In the genomic region with DNA sequence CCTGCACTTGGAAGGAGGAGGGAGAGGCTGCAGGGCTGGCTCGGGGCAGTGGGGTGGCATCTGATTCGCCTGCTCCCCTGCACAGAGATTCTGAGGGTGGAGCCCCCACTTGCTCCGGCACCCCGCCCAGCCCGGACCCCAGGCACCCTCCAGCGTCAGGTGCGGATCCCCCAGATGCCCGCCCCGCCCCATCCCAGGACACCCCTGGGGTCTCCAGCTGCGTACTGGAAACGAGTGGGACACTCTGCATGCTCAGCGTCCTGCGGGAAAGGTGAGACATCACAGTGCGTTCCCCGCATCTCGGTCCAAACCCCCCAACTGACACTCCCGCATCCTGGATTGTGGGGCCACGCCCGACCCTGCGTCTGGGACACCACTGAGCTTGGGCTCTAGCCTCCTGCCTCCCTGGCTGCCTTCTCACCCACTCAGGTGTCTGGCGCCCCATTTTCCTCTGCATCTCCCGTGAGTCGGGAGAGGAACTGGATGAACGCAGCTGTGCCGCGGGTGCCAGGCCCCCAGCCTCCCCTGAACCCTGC, we compare ENCODE assay signal across 25 cellular contexts. TPM values are rescaled to one million over a fixed set of nuclear protein-coding genes. Genes with fewer than 3 reads are reported as not detected.
DNase-seq lines count a peak whose midpoint lies in the region; ATAC-seq and TF ChIP-seq lines count a peak whose summit lies in the region.
"Had no signal": no experiment of that assay in that cellular context is flagged by ENCODE, and none has a peak within 500 bp of the region (broad histone marks: within the 10 kb centered on the region; RNA-seq: fewer than 3 reads in every experiment).

No MANE protein-coding gene starts in this region.

- intact Hi-C loops in ovary (cut with DNase I) = loop anchor here in 3 of 4 donors (10.0 kb wide), 3 partner anchors 68 to 258 kb away; a partner anchor contains a TSS

- H3K36me3 Mint-ChIP-seq in glutamatergic neuron (ENCODE audit: unreplicated experiment) = no peaks in the 10 kb centered on the region
- peaks cover 0 to 3% of the 10 kb centered on the region in 2 donors for H3K36me3 Mint-ChIP-seq in stimulated activated naive B cell treated with anti-CD40 and anti-IgM and Interleukin-4, amounts not matched to agents 10 μg/mL and 1 μg/mL and 100 μg/mL, for 72 hours

- H3K27me3 Mint-ChIP-seq in glutamatergic neuron (ENCODE audit: unreplicated experiment) = peaks cover 7% of the 10 kb centered on the region
- H3K27me3 Mint-ChIP-seq in stimulated activated naive B cell treated with anti-CD40 and anti-IgM and Interleukin-4, amounts not matched to agents 10 μg/mL and 1 μg/mL and 100 μg/mL, for 72 hours = no peaks in the 10 kb centered on the region
- H3K27me3 Mint-ChIP-seq: CD4-positive, alpha-beta T cell had no signal

- H3K4me3 ChIP-seq in ovary = no peak overlapping the region

- H3K4me1 ChIP-seq in ovary (ENCODE audit: insufficient read depth) = peaks cover 17% of the 10 kb centered on the region

- TF ChIP-seq POLR2A in ovary (IDR thresholded peaks at IDR 0.05) = no peak

- H3K4me3 Mint-ChIP-seq in glutamatergic neuron (ENCODE audit: unreplicated experiment) = no peak overlapping the region
- no peak overlapping the region for H3K4me3 Mint-ChIP-seq in stimulated activated naive B cell treated with anti-CD40 and anti-IgM and Interleukin-4, amounts not matched to agents 10 μg/mL and 1 μg/mL and 100 μg/mL, for 72 hours
- H3K4me3 Mint-ChIP-seq: CD4-positive, alpha-beta T cell; HFFc6 had no signal

- ATAC-seq in HG03175 (IDR thresholded peaks at IDR 0.05; ENCODE audit: unreplicated experiment) = no peak
- no peak for ATAC-seq in stimulated activated naive B cell treated with anti-CD40 and anti-IgM and Interleukin-4, amounts not matched to agents 10 μg/mL and 1 μg/mL and 100 μg/mL, for 72 hours (replicated peaks)

- TF ChIP-seq CTCF in glutamatergic neuron (IDR thresholded peaks at IDR 0.05; ENCODE audit: partially characterized antibody, unreplicated experiment) = no peak
- no peak for TF ChIP-seq CTCF in ovary (IDR thresholded peaks at IDR 0.05)

- no peak overlapping the region for H3K27ac Mint-ChIP-seq in glutamatergic neuron (ENCODE audit: unreplicated experiment)
- H3K27ac Mint-ChIP-seq in stimulated activated naive B cell treated with anti-CD40 and anti-IgM and Interleukin-4, amounts not matched to agents 10 μg/mL and 1 μg/mL and 100 μg/mL, for 72 hours = no peak overlapping the region
- H3K27ac Mint-ChIP-seq: CD4-positive, alpha-beta T cell; HFFc6 had no signal

- H3K9me3 Mint-ChIP-seq in glutamatergic neuron (ENCODE audit: unreplicated experiment) = peaks cover 5% of the 10 kb centered on the region
- no peaks in the 10 kb centered on the region for H3K9me3 Mint-ChIP-seq in stimulated activated naive B cell treated with anti-CD40 and anti-IgM and Interleukin-4, amounts not matched to agents 10 μg/mL and 1 μg/mL and 100 μg/mL, for 72 hours
- H3K9me3 Mint-ChIP-seq: CD4-positive, alpha-beta T cell; HFFc6 had no signal

- no peak overlapping the region for H3K27ac ChIP-seq in ovary
- H3K27ac ChIP-seq: HL-60 had no signal

- DNase-seq in D341Med (ENCODE audit: low spot score) (peak; percentile 22), astrocyte of the hippocampus (ENCODE audit: low read depth, low spot score) (peak; percentile 1), glutamatergic neuron (peak; percentile 24), ovary (peak in 3 of 5 donors; percentile 36 to 44 (median 43)), HuH-7.5 (ENCODE audit: low spot score) (no peak)
- no peak for DNase-seq in stimulated activated naive B cell treated with anti-CD40 and anti-IgM and Interleukin-4, amounts not matched to agents 10 μg/mL and 1 μg/mL and 100 μg/mL, for 72 hours
- DNase-seq: Caco-2; CD4-positive, alpha-beta T cell; GF-D8; HFFc6; IMR-90; Karpas-422; NCI-H1417 treated with DMSO at 0.1 percent for 48 hours; NCI-H187 treated with DMSO at 0.1 percent for 48 hours; NCI-H2227 treated with DMSO at 0.1 percent for 48 hours; NCI-H510A treated with DMSO at 0.1 percent for 48 hours; NCI-H774 had no signal

- H3K4me1 Mint-ChIP-seq in glutamatergic neuron (ENCODE audit: low read depth, unreplicated experiment) = peaks cover 6% of the 10 kb centered on the region
- H3K4me1 Mint-ChIP-seq in stimulated activated naive B cell treated with anti-CD40 and anti-IgM and Interleukin-4, amounts not matched to agents 10 μg/mL and 1 μg/mL and 100 μg/mL, for 72 hours = peaks cover 20 to 42% of the 10 kb centered on the region in 2 donors

- no peaks in the 10 kb centered on the region for H3K9me3 ChIP-seq in ovary
- H3K9me3 ChIP-seq: Caco-2 had no signal

- no peak for TF ChIP-seq EP300 in ovary (IDR thresholded peaks at IDR 0.05)

- H3K27me3 ChIP-seq in ovary = no peaks in the 10 kb centered on the region

- no peaks in the 10 kb centered on the region for H3K36me3 ChIP-seq in ovary

- WGBS in ovary, 3 donors = 84 to 89% (median 87%) methylated on average over 26 of the region's 26 CpGs

RNA-seq across cellular contexts. Expression of a gene that starts 7.9 kb away (rescaled TPM):
- total RNA-seq in glutamatergic neuron (ENCODE audit: unreplicated experiment) = 0.25 TPM
- 10 to 100 TPM; 11.6 to 86.6 (median 22.5) TPM for total RNA-seq in ovary
- polyA plus RNA-seq in ovary = 10 to 100 TPM in 1 of 2 donors, 1 to 10 TPM in 1; 8.8 to 12.1 TPM
- total RNA-seq: OCI-LY7 had no signal

RNA-seq across cellular contexts. Expression of a gene that starts 22.3 kb away (rescaled TPM):
- 154 TPM for total RNA-seq in glutamatergic neuron (ENCODE audit: unreplicated experiment)
- 100 to 1,000 TPM in 6 of 7 donors, 10 to 100 TPM in 1; 91.1 to 280 (median 145) TPM for total RNA-seq in ovary
- 100 to 1,000 TPM in 1 of 2 donors, 10 to 100 TPM in 1; 74.2 to 209 TPM for polyA plus RNA-seq in ovary

RNA-seq across cellular contexts. Expression of a gene that starts 41.6 kb away (rescaled TPM):
- total RNA-seq in glutamatergic neuron (ENCODE audit: unreplicated experiment) (not detected), ovary (1 to 10 TPM in 1 of 7 donors, under 1 TPM in 2, not detected in 4; 0.69 to 1.7 (median 0.86) TPM)
- under 1 TPM in 1 of 2 donors, not detected in 1; 0.51 TPM for polyA plus RNA-seq in ovary
- total RNA-seq: CD4-positive, alpha-beta T cell; H4; HT1080; IMR-90; MCF 10A; Right ventricle myocardium superior had no signal
- polyA plus RNA-seq: BJ, IMR-90 had no signal

RNA-seq across cellular contexts. Expression of a gene that starts 49.2 kb away (rescaled TPM):
- 2.8 TPM for total RNA-seq in glutamatergic neuron (ENCODE audit: unreplicated experiment)
- 10 to 100 TPM in 1 of 7 donors, 1 to 10 TPM in 6; 1.8 to 11.0 (median 6.2) TPM for total RNA-seq in ovary
- 10 to 100 TPM in 1 of 2 donors, 1 to 10 TPM in 1; 4.3 to 16.7 TPM for polyA plus RNA-seq in ovary

Comparison
In these comparisons a context has a peak if more than half of its experiments do, and no peak if none do; other contexts are left out.
1. DNase-seq: peak in D341Med (single experiment), astrocyte of the hippocampus (single experiment), glutamatergic neuron (single experiment) and ovary (3 of 5); none in HuH-7.5 (single experiment) and stimulated activated naive B cell treated with anti-CD40 and anti-IgM and Interleukin-4, amounts not matched to agents 10 μg/mL and 1 μg/mL and 100 μg/mL, for 72 hours (single experiment).
2. RNA of a gene that starts 7.9 kb away (total RNA-seq): 11.6 to 86.6 TPM in ovary; 0.25 TPM in glutamatergic neuron (single experiment); every median in the first group is over 10 times any median in the second.